ENCODE assay signal across 8 cellular contexts in the genomic region with DNA sequence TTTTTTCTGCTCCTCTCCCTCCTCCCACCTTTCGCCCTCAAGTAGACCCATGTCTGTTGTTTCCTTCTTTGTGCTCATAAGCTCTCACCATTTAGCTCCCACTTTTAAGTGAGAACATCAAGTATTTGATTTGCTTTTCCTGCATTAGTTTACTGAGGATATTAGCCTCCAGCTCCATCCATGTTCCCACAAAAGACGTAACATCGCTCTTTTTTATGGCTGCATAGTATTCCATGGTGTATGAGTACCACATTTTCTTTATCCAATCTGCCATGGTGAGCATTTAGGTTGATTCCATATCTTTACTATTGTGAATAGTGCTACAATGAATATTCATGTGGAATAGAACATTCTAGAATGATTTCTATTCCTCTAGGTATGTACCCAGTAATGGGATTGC.
"Had no signal": no experiment of that assay in that cellular context is flagged by ENCODE, and none has a peak within 500 bp of the region (broad histone marks: within the 10 kb centered on the region; RNA-seq: fewer than 3 reads in every experiment).

No MANE protein-coding gene starts in this region.

- H3K4me2 ChIP-seq: KMS-11 had no signal

- H3K27ac ChIP-seq: HL-60, KMS-11 had no signal

- ATAC-seq: HepG2, K562 had no signal

- H3K9ac ChIP-seq: KMS-11 had no signal

- H3K4me3 ChIP-seq: K562 had no signal

- DNase-seq: IMR-90, KBM-7, KG1 had no signal

- FAIRE-seq: HepG2, HTR-8/SVneo, K562 had no signal
